ENCODE assay signal across 11 cellular contexts in the genomic region with DNA sequence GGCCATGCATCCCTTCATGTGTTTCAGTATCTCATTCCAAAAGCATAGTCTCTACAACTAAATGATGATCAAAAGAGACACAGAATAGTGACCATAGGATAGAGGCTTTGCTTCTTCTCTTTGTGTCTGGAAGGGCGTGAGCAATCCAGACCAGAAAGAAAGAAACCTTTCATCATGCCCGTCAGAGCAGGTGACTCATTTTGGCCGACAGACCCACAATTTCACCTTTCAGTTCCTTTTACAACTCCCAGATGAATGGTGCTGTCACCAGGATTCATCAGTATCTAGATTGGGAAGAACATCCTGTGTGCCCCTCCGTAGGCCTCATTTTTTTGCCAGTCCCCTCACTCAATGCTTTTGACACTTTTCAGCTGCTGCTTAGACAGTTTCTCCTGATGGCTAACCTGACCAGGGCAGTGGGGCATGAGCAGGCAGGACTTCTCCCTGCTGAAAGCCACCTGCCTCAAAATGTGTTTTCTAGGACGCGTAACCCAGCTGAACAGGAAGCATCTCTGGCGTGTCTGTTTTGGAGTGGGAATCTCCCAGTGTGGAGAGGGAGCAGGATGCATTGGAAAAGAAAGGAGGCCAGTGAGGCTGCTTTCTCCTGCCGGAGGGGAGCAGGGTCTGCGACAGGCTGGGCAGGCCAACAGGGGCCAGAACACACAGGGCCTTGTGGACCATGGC. TPM values are rescaled to one million over a fixed set of nuclear protein-coding genes. Genes with fewer than 3 reads are reported as not detected.
A peak's percentile ranks its signal among the peaks of the same experiment; 100 is the strongest.
DNase-seq lines count a peak whose midpoint lies in the region; ATAC-seq and TF ChIP-seq lines count a peak whose summit lies in the region.
"Had no signal": no experiment of that assay in that cellular context is flagged by ENCODE, and none has a peak within 500 bp of the region (broad histone marks: within the 10 kb centered on the region; RNA-seq: fewer than 3 reads in every experiment).

No MANE protein-coding gene starts in this region.

- peak overlapping the region; percentile 47 for H3K4me2 ChIP-seq in PC-3 (ENCODE audit: low read length)

- H3K9me3 ChIP-seq in PC-3 (ENCODE audit: low read length) (no peaks in the 10 kb centered on the region), liver (ENCODE audit: control insufficient read depth in 4 of 4, low read length in 3 of 4) (no peaks in the 10 kb centered on the region), suprapubic skin (no peaks in the 10 kb centered on the region)
- H3K9me3 ChIP-seq: thoracic aorta had no signal

- peak; percentile 86 for ATAC-seq in GM18870 (IDR thresholded peaks at IDR 0.05; ENCODE audit: unreplicated experiment)
- peak; percentile 91 for ATAC-seq in HG02759 (IDR thresholded peaks at IDR 0.05; ENCODE audit: unreplicated experiment)
- peak; percentile 92 for ATAC-seq in PC-3

- H3K27me3 ChIP-seq in PC-3 (ENCODE audit: low read length) = no peaks in the 10 kb centered on the region
- H3K27me3 ChIP-seq in liver (ENCODE audit: control insufficient read depth in 4 of 4, insufficient read depth in 4 of 4, low read length in 3 of 4) = no peaks in the 10 kb centered on the region
- no peaks in the 10 kb centered on the region for H3K27me3 ChIP-seq in suprapubic skin

- H3K4me1 ChIP-seq in PC-3 (ENCODE audit: insufficient read depth, low read length) (peaks cover 35% of the 10 kb centered on the region), liver (ENCODE audit: control insufficient read depth in 4 of 4, insufficient read depth in 4 of 4, low read length in 3 of 4) (peaks cover 15 to 51% (median 30%) of the 10 kb centered on the region in 4 donors), suprapubic skin (peaks cover 6% of the 10 kb centered on the region)

- DNase-seq in PC-3 (peak; percentile 98), NCI-H524 treated with DMSO at 0.1 percent for 48 hours (lab: John Stamatoyannopoulos, UW) (no peak), suprapubic skin (ENCODE audit: low spot score in 2 of 2) (no peak), NCI-H2029 treated with DMSO at 0.1 percent for 48 hours (lab: John Stamatoyannopoulos, UW) (no peak), GF-D8 (lab: John Stamatoyannopoulos, UW) (no peak)
- DNase-seq: activated naive CD8-positive, alpha-beta T cell treated with anti-CD3 and anti-CD28 coated beads, Interleukin-2, amount 10 ng/mL, durations not matched to agents 7 days and 5 days had no signal

- peak overlapping the region; percentile 14 for H3K9ac ChIP-seq in PC-3 (ENCODE audit: low read length)
- H3K9ac ChIP-seq in liver (ENCODE audit: low read depth in 1 of 2, low read length in 2 of 2) = peak overlapping the region; percentile 8 to 98

- H3F3A ChIP-seq in PC-3 (ENCODE audit: low read length, unreplicated experiment) = peaks cover 4% of the 10 kb centered on the region

- POLR2A ChIA-PET in PC-3 (lab: Charles Lee; ENCODE audit: unreplicated experiment) = interaction anchor here (0.7 kb wide), 1 partner anchor 13 kb away, joined by 4 read pairs; no protein-coding TSS in a partner anchor

- no peaks in the 10 kb centered on the region for H4K20me1 ChIP-seq in PC-3 (ENCODE audit: low read length)

- WGBS in liver = 66% methylated on average over 9 of the region's 9 CpGs
- 86% methylated on average over 9 of the region's 9 CpGs for WGBS in suprapubic skin

- H3K27ac ChIP-seq in PC-3 (ENCODE audit: low read length) (peak overlapping the region; percentile 72), liver (ENCODE audit: low read depth in 1 of 2, low read length in 2 of 2) (peak overlapping the region; percentile 99), suprapubic skin (no peak overlapping the region)
- H3K27ac ChIP-seq: SK-N-MC, thoracic aorta had no signal

- no peak for TF ChIP-seq POLR2A in suprapubic skin (IDR thresholded peaks at IDR 0.05)

- intact Hi-C loops in PC-3 (cut with micrococcal nuclease) = loop anchor here (1.0 kb wide), 5 partner anchors 10 to 67 kb away; no protein-coding TSS in a partner anchor

- TF ChIP-seq CTCF in PC-3 (conservative IDR thresholded peaks at IDR 0.05; ENCODE audit: low read depth, low read length) (no peak), liver (IDR thresholded peaks at IDR 0.05; ENCODE audit: low read depth, low read length, missing input control) (no peak), suprapubic skin (IDR thresholded peaks at IDR 0.05) (no peak)

- no TSS peak for BruUV-seq in PC-3 (replicated peaks; lab: Mats Ljungman, UMichigan)

- TF ChIP-seq EP300 in suprapubic skin (IDR thresholded peaks at IDR 0.05) = no peak

- peaks cover 63% of the 10 kb centered on the region for H3K79me2 ChIP-seq in PC-3 (ENCODE audit: low read length)

- H3K36me3 ChIP-seq in PC-3 (ENCODE audit: low read depth, low read length) (no peaks in the 10 kb centered on the region), liver (ENCODE audit: control insufficient read depth in 4 of 4, insufficient read depth in 3 of 4, low read depth in 1 of 4, low read length in 3 of 4) (peaks cover 0 to 3% (median 0%) of the 10 kb centered on the region in 4 donors), suprapubic skin (no peaks in the 10 kb centered on the region)
- H3K36me3 ChIP-seq: thoracic aorta had no signal

- peak overlapping the region; percentile 5; the same call in 1 of the 2 replicates for H2AFZ ChIP-seq in PC-3 (ENCODE audit: low read length)

- H3K4me3 ChIP-seq in PC-3 (ENCODE audit: low read length) = no peak overlapping the region
- peak overlapping the region; percentile 24 to 50 (median 43) for H3K4me3 ChIP-seq in liver (ENCODE audit: low read depth in 1 of 3, low read length in 3 of 3)
- H3K4me3 ChIP-seq in suprapubic skin = no peak overlapping the region
- H3K4me3 ChIP-seq: SK-N-MC, thoracic aorta had no signal

- no peaks in the 10 kb centered on the region for H3K9me2 ChIP-seq in PC-3 (replicated peaks; ENCODE audit: low read length)

- CTCF ChIA-PET in PC-3 (lab: Charles Lee) = no interaction called here

- TF ChIP-seq RAD21 in liver (IDR thresholded peaks at IDR 0.05) = no peak

TF ChIP-seq in liver, 16 proteins besides CTCF, POLR2A, EP300 and RAD21:
- TF ChIP-seq JUND (IDR thresholded peaks at IDR 0.05) (peak in 1 of 2 donors; percentile 22), SP1 (IDR thresholded peaks at IDR 0.05) (no peak)
TF ChIP-seq in liver: peak in this region for 1.

RNA-seq across cellular contexts. Expression of gene ABLIM3, which starts 21.2 kb away (rescaled TPM):
- total RNA-seq in PC-3 (2014; rRNA removed) (43.6 and 48.0 TPM in 2 replicates), liver (100 to 1,000 TPM in 1 of 2 donors, 1 to 10 TPM in 1; 6.8 to 131 TPM), suprapubic skin (10 to 100 TPM in 2 of 4 donors, 1 to 10 TPM in 2; 4.7 to 22.6 (median 13.4) TPM)
- 10 to 100 TPM; 23.2 to 63.0 TPM for polyA plus RNA-seq in liver
- total RNA-seq: activated naive CD8-positive, alpha-beta T cell treated with anti-CD3 and anti-CD28 coated beads, Interleukin-2, amount 10 ng/mL, durations not matched to agents 7 days and 5 days had no signal

Comparison
In these comparisons a context has a peak if more than half of its experiments do, and no peak if none do; other contexts are left out.
1. H3K4me3 ChIP-seq: peak in liver (3 of 3); none in PC-3 (single experiment) and suprapubic skin (single experiment).
2. Peak in every context shown above with its lines, with median percentiles within 50 percentile points of each other: ATAC-seq.